In the genomic region with DNA sequence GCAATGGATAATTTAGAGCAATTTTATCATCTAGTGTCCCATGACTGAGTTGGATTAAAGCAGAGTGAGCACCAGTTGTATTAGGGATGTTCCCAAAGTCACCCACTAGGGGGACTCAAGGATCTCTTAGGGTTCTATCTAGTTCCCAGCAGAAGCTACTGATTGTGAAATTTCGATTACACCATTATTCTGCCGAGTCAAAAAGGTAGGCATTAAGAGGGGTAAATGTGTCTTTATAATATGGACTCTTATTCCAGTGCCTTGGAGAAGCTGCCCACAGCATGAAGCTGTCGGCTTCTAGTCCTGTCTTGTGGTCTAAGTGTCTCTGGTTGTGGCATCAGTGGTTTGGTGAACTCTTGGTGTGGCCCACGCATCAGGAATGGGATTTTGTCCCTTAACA, we compare ENCODE assay signal across 8 cellular contexts. TPM values are rescaled to one million over a fixed set of nuclear protein-coding genes. Genes with fewer than 3 reads are reported as not detected.
DNase-seq lines count a peak whose midpoint lies in the region; ATAC-seq and TF ChIP-seq lines count a peak whose summit lies in the region.

No MANE protein-coding gene starts in this region.

- no peak overlapping the region for H3K27ac ChIP-seq in cardiac muscle cell
- H3K27ac ChIP-seq in psoas muscle: no peak overlapping the region

- H3K4me3 Mint-ChIP-seq in activated T-cell treated with anti-CD3 and anti-CD28 coated beads, Interleukin-2, amount 50 U/mL, for 72 hours: no peak overlapping the region
- H3K4me3 Mint-ChIP-seq in activated naive CD4-positive, alpha-beta T cell treated with anti-CD3 and anti-CD28 coated beads, Interleukin-2, amount 50 U/mL, for 24 hours: no peak overlapping the region

- no peak overlapping the region for H3K27ac Mint-ChIP-seq in activated T-cell treated with anti-CD3 and anti-CD28 coated beads, Interleukin-2, amount 50 U/mL, for 72 hours
- H3K27ac Mint-ChIP-seq in activated naive CD4-positive, alpha-beta T cell treated with anti-CD3 and anti-CD28 coated beads, Interleukin-2, amount 50 U/mL, for 24 hours: peak overlapping the region; percentile 61

- WGBS in psoas muscle, 3 donors: 47 to 48% (median 47%) methylated on average over 4 of the region's 4 CpGs

- TF ChIP-seq CTCF in HFF-Myc (IDR thresholded peaks at IDR 0.05; ENCODE audit: low read depth, low read length, missing control alignments) (peak; percentile 81), cardiac muscle cell (IDR thresholded peaks at IDR 0.05; ENCODE audit: low read depth, low read length) (peak; percentile 86), psoas muscle (IDR thresholded peaks at IDR 0.05) (peak; percentile 93)

- H3K27me3 Mint-ChIP-seq in activated T-cell treated with anti-CD3 and anti-CD28 coated beads, Interleukin-2, amount 50 U/mL, for 72 hours (ENCODE audit: low read depth): no peaks in the 10 kb centered on the region
- H3K27me3 Mint-ChIP-seq in activated naive CD4-positive, alpha-beta T cell treated with anti-CD3 and anti-CD28 coated beads, Interleukin-2, amount 50 U/mL, for 24 hours: no peaks in the 10 kb centered on the region

- H3K36me3 ChIP-seq in cardiac muscle cell: peaks cover 4% of the 10 kb centered on the region
- H3K36me3 ChIP-seq in psoas muscle (ENCODE audit: insufficient read depth in 1 of 2, low read depth in 1 of 2): peaks cover 0 to 12% of the 10 kb centered on the region in 2 donors

- peak; percentile 44 to 57 for DNase-seq in activated T-cell treated with anti-CD3 and anti-CD28 coated beads, Interleukin-2, amount 50 U/mL, for 72 hours
- no peak for DNase-seq in activated T-cell treated with anti-CD3 and anti-CD28 coated beads, Interleukin-2, amount 50 U/mL, for 1 hour
- peak; percentile 60 for DNase-seq in HFF-Myc (ENCODE audit: extremely low read depth, low read depth)
- DNase-seq in NCI-H2196 treated with DMSO at 0.1 percent for 48 hours (lab: John Stamatoyannopoulos, UW; ENCODE audit: unreplicated experiment): peak; percentile 28
- peak; percentile 74 to 87 for DNase-seq in cardiac muscle cell (ENCODE audit: low read depth in 1 of 2, low spot score in 1 of 2)
- DNase-seq in psoas muscle: no peak

- H3K4me1 Mint-ChIP-seq in activated T-cell treated with anti-CD3 and anti-CD28 coated beads, Interleukin-2, amount 50 U/mL, for 72 hours (ENCODE audit: low read depth): peaks cover 23% of the 10 kb centered on the region
- H3K4me1 Mint-ChIP-seq in activated naive CD4-positive, alpha-beta T cell treated with anti-CD3 and anti-CD28 coated beads, Interleukin-2, amount 50 U/mL, for 24 hours: peaks cover 29% of the 10 kb centered on the region

- H3K4me3 ChIP-seq in HFF-Myc (replicated peaks; ENCODE audit: low read depth, low read length) (no peak overlapping the region), cardiac muscle cell (no peak overlapping the region), psoas muscle (no peak overlapping the region)

- no peaks in the 10 kb centered on the region for H3K36me3 Mint-ChIP-seq in activated T-cell treated with anti-CD3 and anti-CD28 coated beads, Interleukin-2, amount 50 U/mL, for 72 hours (ENCODE audit: insufficient read depth in 2 of 2)
- H3K36me3 Mint-ChIP-seq in activated naive CD4-positive, alpha-beta T cell treated with anti-CD3 and anti-CD28 coated beads, Interleukin-2, amount 50 U/mL, for 24 hours: no peaks in the 10 kb centered on the region

- ATAC-seq in activated T-cell treated with anti-CD3 and anti-CD28 coated beads, Interleukin-2, amount 50 U/mL, for 72 hours (replicated peaks in 1 of 2): peak; percentile 71 to 76
- peak; percentile 93 to 97 (median 94) for ATAC-seq in psoas muscle
- no peak for ATAC-seq in GM21576 (IDR thresholded peaks at IDR 0.05; ENCODE audit: unreplicated experiment)

- no peaks in the 10 kb centered on the region for H3K9me3 Mint-ChIP-seq in activated T-cell treated with anti-CD3 and anti-CD28 coated beads, Interleukin-2, amount 50 U/mL, for 72 hours
- H3K9me3 Mint-ChIP-seq in activated naive CD4-positive, alpha-beta T cell treated with anti-CD3 and anti-CD28 coated beads, Interleukin-2, amount 50 U/mL, for 24 hours: no peaks in the 10 kb centered on the region

- H3K4me1 ChIP-seq in cardiac muscle cell (ENCODE audit: low read depth) (peaks cover 11% of the 10 kb centered on the region), psoas muscle (peaks cover 6% of the 10 kb centered on the region)

- H3K9me3 ChIP-seq in cardiac muscle cell (ENCODE audit: low read depth): no peaks in the 10 kb centered on the region
- no peaks in the 10 kb centered on the region for H3K9me3 ChIP-seq in psoas muscle

- intact Hi-C loops in psoas muscle (cut with DNase I): loop anchor here (1.0 to 2.0 kb wide), 2 partner anchors 97 kb away; no protein-coding TSS in a partner anchor

- H3K27me3 ChIP-seq in cardiac muscle cell (no peaks in the 10 kb centered on the region), psoas muscle (ENCODE audit: insufficient read depth in 3 of 3, low read length in 2 of 3) (no peaks in the 10 kb centered on the region)

RNA-seq across cellular contexts. Expression of a gene that starts 53.3 kb away (rescaled TPM):
- 10 to 100 TPM; 16.9 to 18.5 TPM for total RNA-seq in activated T-cell treated with anti-CD3 and anti-CD28 coated beads, Interleukin-2, amount 50 U/mL, for 72 hours
- 26.8 and 40.1 TPM in 2 replicates for total RNA-seq in cardiac muscle cell
- 45.0 and 51.6 TPM in 2 replicates for polyA plus RNA-seq in cardiac muscle cell
- total RNA-seq in psoas muscle: 10 to 100 TPM; 13.9 to 29.0 (median 17.8) TPM
- 10 to 100 TPM in 2 of 3 donors, 1 to 10 TPM in 1; 7.5 to 20.1 (median 15.6) TPM for polyA plus RNA-seq in psoas muscle

Comparison
In these comparisons a context has a peak if more than half of its experiments do, and no peak if none do; other contexts are left out.
1. DNase-seq: peak in activated T-cell treated with anti-CD3 and anti-CD28 coated beads, Interleukin-2, amount 50 U/mL, for 72 hours (2 of 2), HFF-Myc (single experiment), NCI-H2196 treated with DMSO at 0.1 percent for 48 hours (single experiment) and cardiac muscle cell (2 of 2); none in activated T-cell treated with anti-CD3 and anti-CD28 coated beads, Interleukin-2, amount 50 U/mL, for 1 hour (single experiment) and psoas muscle (0 of 2).
2. Peak in every context shown above with its lines, with median percentiles within 50 percentile points of each other: CTCF ChIP-seq.